In the genomic region with DNA sequence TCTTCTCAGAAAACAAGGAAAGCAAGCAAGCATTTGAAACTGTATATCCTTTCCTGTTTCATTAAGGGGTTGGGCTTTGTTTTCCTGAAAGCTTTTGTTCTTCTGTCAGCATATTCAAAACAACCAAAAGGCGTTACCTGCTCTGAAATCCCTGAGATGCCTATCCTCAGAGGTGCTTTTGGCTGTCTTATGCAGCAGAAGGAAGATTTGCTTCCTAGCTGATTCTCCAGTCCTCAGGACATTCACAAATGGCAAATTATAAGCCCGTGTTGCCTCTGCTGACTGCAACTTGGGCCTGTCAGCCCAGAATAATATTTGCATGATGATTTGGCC, we compare ENCODE assay signal across 1 cellular context.
TF ChIP-seq lines count a peak whose summit lies in the region.

No MANE protein-coding gene starts in this region.

TF ChIP-seq in GM23338, 12 proteins besides CTCF, POLR2A, EP300 and RAD21:
- no peak for TF ChIP-seq ZNF462 (CRISPR knock-in tag; IDR thresholded peaks at IDR 0.05)
- no peak for TF ChIP-seq EZH2 (IDR thresholded peaks at IDR 0.05; ENCODE audit: low read depth, unreplicated experiment)
- TF ChIP-seq JUNB (IDR thresholded peaks at IDR 0.05; ENCODE audit: unreplicated experiment) = no peak
- TF ChIP-seq CREB1 (CRISPR knock-in tag; IDR thresholded peaks at IDR 0.05; ENCODE audit: low read depth) = no peak
- TF ChIP-seq STAT1 (IDR thresholded peaks at IDR 0.05; ENCODE audit: unreplicated experiment) = no peak
- no peak for TF ChIP-seq ZNF331 (CRISPR knock-in tag; IDR thresholded peaks at IDR 0.05; ENCODE audit: low read depth)
- TF ChIP-seq EZH2phosphoT487 (IDR thresholded peaks at IDR 0.05; ENCODE audit: unreplicated experiment) = no peak
- no peak for TF ChIP-seq NANOG (IDR thresholded peaks at IDR 0.05; ENCODE audit: borderline replicate concordance)
- TF ChIP-seq POLR2AphosphoS5 (IDR thresholded peaks at IDR 0.05; ENCODE audit: low read depth) = no peak
- no peak for TF ChIP-seq REST (IDR thresholded peaks at IDR 0.05; ENCODE audit: unreplicated experiment)
- TF ChIP-seq, protein P1, sequence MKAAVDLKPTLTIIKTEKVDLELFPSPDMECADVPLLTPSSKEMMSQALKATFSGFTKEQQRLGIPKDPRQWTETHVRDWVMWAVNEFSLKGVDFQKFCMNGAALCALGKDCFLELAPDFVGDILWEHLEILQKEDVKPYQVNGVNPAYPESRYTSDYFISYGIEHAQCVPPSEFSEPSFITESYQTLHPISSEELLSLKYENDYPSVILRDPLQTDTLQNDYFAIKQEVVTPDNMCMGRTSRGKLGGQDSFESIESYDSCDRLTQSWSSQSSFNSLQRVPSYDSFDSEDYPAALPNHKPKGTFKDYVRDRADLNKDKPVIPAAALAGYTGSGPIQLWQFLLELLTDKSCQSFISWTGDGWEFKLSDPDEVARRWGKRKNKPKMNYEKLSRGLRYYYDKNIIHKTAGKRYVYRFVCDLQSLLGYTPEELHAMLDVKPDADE (IDR thresholded peaks at IDR 0.05) = no peak
- TF ChIP-seq ZNF114 (CRISPR knock-in tag; IDR thresholded peaks at IDR 0.05) = no peak
